ENCODE assay signal across 8 cellular contexts in genomic region chr17:50626037-50626574, GRCh38. TPM values are rescaled to one million over a fixed set of nuclear protein-coding genes. Genes with fewer than 3 reads are reported as not detected.
DNase-seq lines count a peak whose midpoint lies in the region; ATAC-seq and TF ChIP-seq lines count a peak whose summit lies in the region.

No MANE protein-coding gene starts in this region.

- no peak overlapping the region for H2BK15ac ChIP-seq in mesendoderm (replicated peaks; ENCODE audit: low read depth)

- no peaks in the 10 kb centered on the region for H3K79me1 ChIP-seq in mesendoderm (ENCODE audit: low read length)

- H3K23ac ChIP-seq in mesendoderm (ENCODE audit: low read length), result no peak overlapping the region

- H3K36me3 ChIP-seq in mesendoderm (ENCODE audit: control insufficient read depth, insufficient read depth, low read length), result no peaks in the 10 kb centered on the region

- no peak overlapping the region for H3K56ac ChIP-seq in mesendoderm (ENCODE audit: low read length)

- DNase-seq in AML-193 (lab: John Stamatoyannopoulos, UW) (peak; percentile 65 to 75), NCI-H69 (lab: John Stamatoyannopoulos, UW) (peak; percentile 84), dorsolateral prefrontal cortex (peak in 7 of 10 donors; percentile 36 to 74 (median 47)), mesendoderm (peak; percentile 89)
- DNase-seq in activated CD4-positive, alpha-beta T cell treated with anti-CD3 and anti-CD28 coated beads, Interleukin-2, amount 50 U/mL, for 24 hours (ENCODE audit: low read depth in 1 of 2, low spot score in 1 of 2), result peak; percentile 32 to 36
- DNase-seq in stimulated activated CD8-positive, alpha-beta memory T cell treated with anti-CD3 and anti-CD28 coated beads, Interleukin-2, amount 100 ng/mL, for 1 hour (ENCODE audit: low read depth in 2 of 2), result peak; percentile 23 to 37

- no peak overlapping the region for H2BK120ac ChIP-seq in mesendoderm (ENCODE audit: low read depth, low read length)

- H3K4me3 ChIP-seq in dorsolateral prefrontal cortex (no peak overlapping the region), mesendoderm (ENCODE audit: low read length) (no peak overlapping the region)

- H3K4me1 ChIP-seq in mesendoderm (ENCODE audit: control insufficient read depth, low read depth, low read length), result peaks cover 17% of the 10 kb centered on the region

- H4K5ac ChIP-seq in mesendoderm (ENCODE audit: low read length), result no peak overlapping the region

- H3K4me2 ChIP-seq in mesendoderm (ENCODE audit: low read length), result no peak overlapping the region

- no peak overlapping the region for H2BK5ac ChIP-seq in mesendoderm (ENCODE audit: low read length)

- TF ChIP-seq CTCF in dorsolateral prefrontal cortex (IDR thresholded peaks at IDR 0.05 in 54 of 56, conservative IDR thresholded peaks at IDR 0.05 in 2 of 56; ENCODE audit: low read depth in 1 of 56, partially characterized antibody in 56 of 56), result peak in 55 of 56 donors; percentile 32 to 75 (median 65)

- WGBS in mesendoderm (ENCODE audit: extremely low coverage, insufficient coverage, low lambda C conversion rate), result no CpG with 5 or more reads among the region's 19 CpGs

- intact Hi-C loops in dorsolateral prefrontal cortex (cut with DNase I), result loop anchor here (2.0 to 5.0 kb wide), 3 partner anchors 75 to 144 kb away; partner anchors contain the start of gene SPATA20 (in 1 of the 2)

- H2AK5ac ChIP-seq in mesendoderm (ENCODE audit: low read length), result no peak overlapping the region

- peak overlapping the region; percentile 8 for H3K9ac ChIP-seq in mesendoderm (ENCODE audit: low read length)

- no peak overlapping the region for H3K18ac ChIP-seq in mesendoderm (ENCODE audit: low read length)

- H3K27me3 ChIP-seq in dorsolateral prefrontal cortex (peaks cover 0 to 9% (median 0%) of the 10 kb centered on the region in 45 donors), mesendoderm (ENCODE audit: insufficient read depth, low read length, poor library complexity) (no peaks in the 10 kb centered on the region)

- no peaks in the 10 kb centered on the region for H3K79me2 ChIP-seq in mesendoderm (ENCODE audit: control insufficient read depth, insufficient read depth, low read length)

- H3K27ac ChIP-seq in dorsolateral prefrontal cortex (peak overlapping the region in 22 of 59 donors; percentile 1 to 70 (median 38)), mesendoderm (ENCODE audit: low read depth, low read length) (no peak overlapping the region)

- no peak overlapping the region for H3K4ac ChIP-seq in mesendoderm (ENCODE audit: low read depth, low read length)

- peak; percentile 51 for ATAC-seq in GM19351 (IDR thresholded peaks at IDR 0.05; ENCODE audit: unreplicated experiment)
- ATAC-seq in HG03280 (IDR thresholded peaks at IDR 0.05; ENCODE audit: unreplicated experiment), result no peak

- H4K8ac ChIP-seq in mesendoderm (ENCODE audit: low read depth, low read length), result no peak overlapping the region

RNA-seq across cellular contexts. Expression of gene ABCC3, which starts 8.6 kb away (rescaled TPM):
- 1 to 10 TPM in 114 of 120 experiments, under 1 TPM in 6; 0.52 to 9.2 (median 2.7) TPM for total RNA-seq in dorsolateral prefrontal cortex
- polyA plus RNA-seq in mesendoderm (2013, experiment 1 of 2), result 0.13 TPM
- polyA plus RNA-seq in mesendoderm (2013, experiment 2 of 2), result 0.15 TPM

Comparison
In these comparisons a context has a peak if more than half of its experiments do, and no peak if none do; other contexts are left out.
1. DNase-seq: peak in every context shown above with its lines; median percentile 89 in mesendoderm; 84 in NCI-H69; 70 in AML-193; 47 in dorsolateral prefrontal cortex; 34 in activated CD4-positive, alpha-beta T cell treated with anti-CD3 and anti-CD28 coated beads, Interleukin-2, amount 50 U/mL, for 24 hours; 30 in stimulated activated CD8-positive, alpha-beta memory T cell treated with anti-CD3 and anti-CD28 coated beads, Interleukin-2, amount 100 ng/mL, for 1 hour.